Comparison of ENCODE assay signal across 13 cellular contexts in genomic region chr15:59199775-59200465, GRCh38. TPM values are rescaled to one million over a fixed set of nuclear protein-coding genes. Genes with fewer than 3 reads are reported as not detected.
DNase-seq lines count a peak whose midpoint lies in the region; TF ChIP-seq lines count a peak whose summit lies in the region.
"Had no signal": no experiment of that assay in that cellular context is flagged by ENCODE, and none has a peak within 500 bp of the region (broad histone marks: within the 10 kb centered on the region; RNA-seq: fewer than 3 reads in every experiment).

No MANE protein-coding gene starts in this region.

- H3K9me3 ChIP-seq in adipocyte (ENCODE audit: control insufficient read depth, low read length), result no peaks in the 10 kb centered on the region
- no peaks in the 10 kb centered on the region for H3K9me3 ChIP-seq in vagina
- H3K9me3 ChIP-seq in Peyer's patch, result no peaks in the 10 kb centered on the region
- H3K9me3 ChIP-seq in effector memory CD4-positive, alpha-beta T cell (ENCODE audit: control insufficient read depth, low read length), result no peaks in the 10 kb centered on the region

- peak; percentile 31 for DNase-seq in HK-2 (ENCODE audit: unreplicated experiment)
- DNase-seq in adipocyte (ENCODE audit: low read depth), result peak; percentile 43
- peak; percentile 75 for DNase-seq in glomerular visceral epithelial cell (ENCODE audit: extremely low spot score)
- no peak for DNase-seq in vagina (ENCODE audit: extremely low spot score in 2 of 2)
- DNase-seq in NCI-H510A (lab: John Stamatoyannopoulos, UW), result no peak
- no peak for DNase-seq in Peyer's patch
- no peak for DNase-seq in effector memory CD4-positive, alpha-beta T cell
- DNase-seq: activated T-cell treated with anti-CD3 and anti-CD28 coated beads, Interleukin-2, amount 50 U/mL, for 24 hours; GF-D8 had no signal

- H3K36me3 ChIP-seq in adipocyte (ENCODE audit: control insufficient read depth, insufficient read depth, low read length, severe bottlenecking) (peaks cover 61% of the 10 kb centered on the region), vagina (peaks cover 0 to 19% of the 10 kb centered on the region in 2 donors), Peyer's patch (peaks cover 0 to 81% (median 0%) of the 10 kb centered on the region in 3 donors)
- no peaks in the 10 kb centered on the region for H3K36me3 ChIP-seq in effector memory CD4-positive, alpha-beta T cell (ENCODE audit: control insufficient read depth, insufficient read depth, low read length)

- TF ChIP-seq POLR2A in vagina (IDR thresholded peaks at IDR 0.05), result no peak
- TF ChIP-seq POLR2A in Peyer's patch (IDR thresholded peaks at IDR 0.05), result no peak

- H3K27ac ChIP-seq in vagina (peak overlapping the region; percentile 56), Peyer's patch (no peak overlapping the region)
- no peak overlapping the region for H3K27ac ChIP-seq in effector memory CD4-positive, alpha-beta T cell (ENCODE audit: insufficient read depth, low read length, poor library complexity, severe bottlenecking)
- H3K27ac ChIP-seq: coronary artery, KMS-11 had no signal

- H3K4me3 ChIP-seq in adipocyte (ENCODE audit: low read length) (peak overlapping the region; percentile 9), vagina (no peak overlapping the region), Peyer's patch (no peak overlapping the region)
- H3K4me3 ChIP-seq in effector memory CD4-positive, alpha-beta T cell (ENCODE audit: insufficient read depth, low read depth, low read length, poor library complexity, severe bottlenecking), result no peak overlapping the region
- H3K4me3 ChIP-seq: coronary artery had no signal

- TF ChIP-seq CTCF in vagina (IDR thresholded peaks at IDR 0.05) (no peak), Peyer's patch (IDR thresholded peaks at IDR 0.05) (no peak)

- peak overlapping the region; percentile 63 for H3K9ac ChIP-seq in adipocyte (ENCODE audit: low read length)
- H3K9ac ChIP-seq: KMS-11 had no signal

- intact Hi-C loops in vagina (cut with DNase I), result no loop called here

- peaks cover 25% of the 10 kb centered on the region for H3K4me1 ChIP-seq in adipocyte (ENCODE audit: control insufficient read depth, insufficient read depth, low read length)
- H3K4me1 ChIP-seq in vagina, result peaks cover 6% of the 10 kb centered on the region
- no peaks in the 10 kb centered on the region for H3K4me1 ChIP-seq in Peyer's patch
- no peaks in the 10 kb centered on the region for H3K4me1 ChIP-seq in effector memory CD4-positive, alpha-beta T cell (ENCODE audit: control insufficient read depth, insufficient read depth, low read length, poor library complexity, severe bottlenecking)

- H3K27me3 ChIP-seq in adipocyte (replicated peaks; ENCODE audit: control insufficient read depth, insufficient read depth, low read length), result no peaks in the 10 kb centered on the region
- H3K27me3 ChIP-seq in vagina, result no peaks in the 10 kb centered on the region
- H3K27me3 ChIP-seq in Peyer's patch, result no peaks in the 10 kb centered on the region
- no peaks in the 10 kb centered on the region for H3K27me3 ChIP-seq in effector memory CD4-positive, alpha-beta T cell (replicated peaks; ENCODE audit: control insufficient read depth, insufficient read depth, low read length, poor library complexity, severe bottlenecking)

RNA-seq across cellular contexts. Expression of gene LDHAL6B, which starts 6.7 kb away (rescaled TPM):
- total RNA-seq in vagina (not detected), Peyer's patch (not detected)
- total RNA-seq: NCI-H460, pulmonary artery endothelial cell had no signal

Comparison
In these comparisons a context has a peak if more than half of its experiments do, and no peak if none do; other contexts are left out.
1. DNase-seq: peak in HK-2 (single experiment), adipocyte (single experiment) and glomerular visceral epithelial cell (single experiment); none in vagina (0 of 2), NCI-H510A (single experiment), Peyer's patch (0 of 3) and effector memory CD4-positive, alpha-beta T cell (0 of 3).